In genomic region chr7:47225387-47226170, GRCh38 we compare ENCODE assay signal across 14 cellular contexts.
DNase-seq lines count a peak whose midpoint lies in the region; ATAC-seq and TF ChIP-seq lines count a peak whose summit lies in the region.
"Had no signal": no experiment of that assay in that cellular context is flagged by ENCODE, and none has a peak within 500 bp of the region (broad histone marks: within the 10 kb centered on the region; RNA-seq: fewer than 3 reads in every experiment).

No MANE protein-coding gene starts in this region.

- TF ChIP-seq CTCF in GM12865 (IDR thresholded peaks at IDR 0.05; ENCODE audit: insufficient read depth, low read depth, low read length, missing control alignments) (no peak), IMR-90 (conservative IDR thresholded peaks at IDR 0.05; ENCODE audit: low read depth, low read length) (no peak), fibroblast of villous mesenchyme (IDR thresholded peaks at IDR 0.05; ENCODE audit: insufficient read depth, low read depth, low read length) (no peak), right atrium auricular region (IDR thresholded peaks at IDR 0.05) (no peak)

- no peak overlapping the region for H3K18ac ChIP-seq in IMR-90 (ENCODE audit: low read depth, low read length)

- H3K9me3 ChIP-seq in IMR-90 (ENCODE audit: control insufficient read depth, insufficient read depth, low read length) (no peaks in the 10 kb centered on the region), right atrium auricular region (no peaks in the 10 kb centered on the region)

- no TSS peak for BruUV-seq in IMR-90 (replicated peaks; lab: Mats Ljungman, UMichigan)

- no peak for TF ChIP-seq POLR2A in IMR-90 (IDR thresholded peaks at IDR 0.05; ENCODE audit: low read depth, low read length)

- H3K27ac ChIP-seq in IMR-90 (ENCODE audit: insufficient read depth, low read length) (no peak overlapping the region), right atrium auricular region (no peak overlapping the region)
- H3K27ac ChIP-seq: epithelial cell of prostate, neural progenitor cell had no signal

- H3K36me3 ChIP-seq in IMR-90 (ENCODE audit: control insufficient read depth, insufficient read depth, low read length) (no peaks in the 10 kb centered on the region), right atrium auricular region (no peaks in the 10 kb centered on the region)
- H3K36me3 ChIP-seq: neural progenitor cell had no signal

- in situ Hi-C loops in IMR-90 (cut with MboI; ENCODE audit: low sequenced_read_pairs), result no loop called here

- H3K27me3 ChIP-seq in IMR-90 (ENCODE audit: control insufficient read depth, insufficient read depth, low read length), result no peaks in the 10 kb centered on the region
- H3K27me3 ChIP-seq in right atrium auricular region, result no peaks in the 10 kb centered on the region
- H3K27me3 ChIP-seq: neural progenitor cell had no signal

- TF ChIP-seq RAD21 in IMR-90 (IDR thresholded peaks at IDR 0.05; ENCODE audit: low read length), result no peak

- H3K9ac ChIP-seq in IMR-90 (ENCODE audit: low read depth, low read length), result no peak overlapping the region
- H3K9ac ChIP-seq: neural progenitor cell had no signal

- H2AFZ ChIP-seq in IMR-90 (replicated peaks; ENCODE audit: low read length, poor library complexity), result no peak overlapping the region
- H2AFZ ChIP-seq: neural progenitor cell had no signal

- H2BK120ac ChIP-seq in IMR-90 (ENCODE audit: low read depth, low read length), result no peak overlapping the region

- peak overlapping the region; percentile 21 for H2AK9ac ChIP-seq in IMR-90 (replicated peaks; ENCODE audit: low read depth, low read length, poor library complexity)

- no peak overlapping the region for H4K8ac ChIP-seq in IMR-90 (ENCODE audit: low read depth in 2 of 2, low read length in 2 of 2)

- no peak overlapping the region for H3K23ac ChIP-seq in IMR-90 (ENCODE audit: low read depth, low read length)

- DNase-seq in GM12865 (ENCODE audit: low read depth) (peak; percentile 34), IMR-90 (no peak), fibroblast of villous mesenchyme (ENCODE audit: low read depth) (peak; percentile 54), mucosa of gallbladder (ENCODE audit: low spot score) (no peak), D341Med (ENCODE audit: low spot score) (no peak), right atrium auricular region (ENCODE audit: low spot score) (no peak)
- DNase-seq: CD4-positive, alpha-beta memory T cell; NCI-H1694; stimulated activated CD4-positive, alpha-beta T cell treated with anti-CD3 and anti-CD28 coated beads, Interleukin-15, amount 100 ng/mL, for 24 hours; stimulated activated naive CD4-positive, alpha-beta T cell had no signal

- H4K20me1 ChIP-seq in IMR-90 (ENCODE audit: insufficient read depth, low read length), result no peaks in the 10 kb centered on the region; the same call in 1 of the 2 replicates

- dilution Hi-C loops in IMR-90 (cut with HindIII; ENCODE audit: low sequenced_read_pairs, unreplicated experiment), result no loop called here

- no peak overlapping the region for H2BK5ac ChIP-seq in IMR-90 (ENCODE audit: low read depth, low read length, poor library complexity, severe bottlenecking)

- intact Hi-C loops in IMR-90 (cut with micrococcal nuclease), result no loop called here

- CTCF ChIA-PET in IMR-90 (lab: Yijun Ruan, JAX), result no interaction called here

- H3K79me1 ChIP-seq in IMR-90 (ENCODE audit: low read depth in 1 of 2, low read length in 2 of 2), result no peaks in the 10 kb centered on the region

- H3K56ac ChIP-seq in IMR-90 (ENCODE audit: extremely low read depth, insufficient read depth, low read length), result no peak overlapping the region

- POLR2A ChIA-PET in IMR-90 (lab: Charles Lee; ENCODE audit: unreplicated experiment), result no interaction called here

- no peak overlapping the region for H2AK5ac ChIP-seq in IMR-90 (ENCODE audit: low read depth, low read length)

- H3K4ac ChIP-seq in IMR-90 (ENCODE audit: low read depth, low read length), result no peak overlapping the region

- H2BK20ac ChIP-seq in IMR-90 (ENCODE audit: low read depth, low read length), result no peak overlapping the region

- H4K91ac ChIP-seq in IMR-90 (ENCODE audit: insufficient read depth, low read depth, low read length), result no peak overlapping the region

- H2BK15ac ChIP-seq in IMR-90 (ENCODE audit: low read depth, low read length), result no peak overlapping the region

- H3K4me1 ChIP-seq in IMR-90 (ENCODE audit: control insufficient read depth, insufficient read depth, low read length) (peaks cover 9% of the 10 kb centered on the region; the same call in 1 of the 2 replicates), right atrium auricular region (no peaks in the 10 kb centered on the region)
- H3K4me1 ChIP-seq: neural progenitor cell had no signal

- H3K4me2 ChIP-seq in IMR-90 (ENCODE audit: low read depth, low read length), result no peak overlapping the region
- H3K4me2 ChIP-seq: neural progenitor cell had no signal

- peak; percentile 32 for ATAC-seq in GM21619 (IDR thresholded peaks at IDR 0.05; ENCODE audit: unreplicated experiment)
- no peak for ATAC-seq in IMR-90 (ENCODE audit: low read depth)
- ATAC-seq in HG03280 (IDR thresholded peaks at IDR 0.05; ENCODE audit: unreplicated experiment), result no peak

- no CpG with 5 or more reads among the region's 3 CpGs for WGBS in IMR-90 (ENCODE audit: extremely low coverage in 2 of 2, insufficient read length in 1 of 2), 2 experiments

- H3K9me1 ChIP-seq in IMR-90 (ENCODE audit: insufficient read depth, low read length), result peaks cover 10% of the 10 kb centered on the region

- H3K4me3 ChIP-seq in GM12865 (ENCODE audit: low read depth, low read length) (no peak overlapping the region), IMR-90 (ENCODE audit: insufficient read depth, low read depth, low read length) (no peak overlapping the region), fibroblast of villous mesenchyme (ENCODE audit: low read depth, low read length) (no peak overlapping the region), right atrium auricular region (no peak overlapping the region)
- H3K4me3 ChIP-seq: neural progenitor cell had no signal

- no peak overlapping the region for H3K14ac ChIP-seq in IMR-90 (replicated peaks; ENCODE audit: low read depth, low read length)

- H4K5ac ChIP-seq in IMR-90 (ENCODE audit: low read depth, low read length), result no peak overlapping the region

TF ChIP-seq in IMR-90, 13 proteins besides CTCF, POLR2A, EP300 and RAD21:
- TF ChIP-seq FOS (IDR thresholded peaks at IDR 0.05; ENCODE audit: low read depth, low read length) (no peak), MXI1 (IDR thresholded peaks at IDR 0.05; ENCODE audit: borderline replicate concordance, low read depth, low read length) (no peak), RCOR1 (IDR thresholded peaks at IDR 0.05; ENCODE audit: insufficient replicate concordance, low read length) (no peak), SMC3 (IDR thresholded peaks at IDR 0.05; ENCODE audit: low read depth, low read length) (no peak), MAFK (IDR thresholded peaks at IDR 0.05; ENCODE audit: low read depth, low read length) (no peak), ELK1 (IDR thresholded peaks at IDR 0.05; ENCODE audit: borderline replicate concordance, low read depth, low read length) (no peak), USF2 (IDR thresholded peaks at IDR 0.05; ENCODE audit: low read depth, low read length) (no peak), NFE2L2 (IDR thresholded peaks at IDR 0.05; ENCODE audit: low read depth, low read length) (no peak), CHD1 (IDR thresholded peaks at IDR 0.05; ENCODE audit: low read depth, low read length) (no peak), RFX5 (IDR thresholded peaks at IDR 0.05; ENCODE audit: low read depth, low read length) (no peak), MAZ (IDR thresholded peaks at IDR 0.05; ENCODE audit: borderline replicate concordance, low read depth, low read length) (no peak), CEBPB (IDR thresholded peaks at IDR 0.05; ENCODE audit: low read depth, low read length) (no peak), BHLHE40 (IDR thresholded peaks at IDR 0.05; ENCODE audit: low read depth, low read length) (no peak)
TF ChIP-seq in IMR-90: peak in this region for 0.

Comparison
In these comparisons a context has a peak if more than half of its experiments do, and no peak if none do; other contexts are left out.
1. DNase-seq: peak in GM12865 (single experiment) and fibroblast of villous mesenchyme (single experiment); none in IMR-90 (single experiment), mucosa of gallbladder (single experiment), D341Med (single experiment) and right atrium auricular region (single experiment).